12 cellular contexts compared by ENCODE assay signal in the genomic region with DNA sequence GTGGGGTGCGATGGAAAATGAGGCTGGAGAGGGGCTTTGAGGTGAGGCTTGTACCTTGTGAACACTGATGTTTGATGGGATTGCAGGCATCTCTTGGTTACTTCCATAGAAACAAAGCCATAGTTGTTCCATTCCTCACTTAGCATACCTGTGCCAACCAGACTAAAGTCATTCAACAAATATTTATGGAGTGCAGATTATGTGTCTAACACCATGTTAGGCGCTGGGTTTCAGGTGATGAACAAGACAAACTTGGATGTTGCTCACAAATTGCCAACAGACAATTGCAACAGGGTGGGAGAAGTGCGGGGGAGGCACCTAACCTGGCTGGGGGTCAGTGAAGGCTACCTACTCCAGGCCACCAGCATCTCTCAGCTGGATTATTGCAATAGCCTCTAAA. TPM values are rescaled to one million over a fixed set of nuclear protein-coding genes. Genes with fewer than 3 reads are reported as not detected.
DNase-seq lines count a peak whose midpoint lies in the region; ATAC-seq, FAIRE-seq and TF ChIP-seq lines count a peak whose summit lies in the region.
"Had no signal": no experiment of that assay in that cellular context is flagged by ENCODE, and none has a peak within 500 bp of the region (broad histone marks: within the 10 kb centered on the region; RNA-seq: fewer than 3 reads in every experiment).

No MANE protein-coding gene starts in this region.

- no peaks in the 10 kb centered on the region for H3K9me3 Mint-ChIP-seq in activated naive CD4-positive, alpha-beta T cell treated with anti-CD3 and anti-CD28 coated beads, Interleukin-2, amount 50 U/mL, for 24 hours
- no peaks in the 10 kb centered on the region for H3K9me3 Mint-ChIP-seq in activated T-helper 1 cell treated with anti-CD3 and anti-CD28 coated beads, Interleukin-12 subunit alpha, Interleukin-12 subunit beta, Interleukin-2, Interleukin-4 antibody, amounts not matched to agents 30 ng/mL and 10 ng/mL and 1 ng/mL, durations not matched to agents 14 hours and 24 hours and 36 hours

- no peaks in the 10 kb centered on the region for H3K27me3 Mint-ChIP-seq in activated naive CD4-positive, alpha-beta T cell treated with anti-CD3 and anti-CD28 coated beads, Interleukin-2, amount 50 U/mL, for 24 hours
- no peaks in the 10 kb centered on the region for H3K27me3 Mint-ChIP-seq in activated T-helper 1 cell treated with anti-CD3 and anti-CD28 coated beads, Interleukin-12 subunit alpha, Interleukin-12 subunit beta, Interleukin-2, Interleukin-4 antibody, amounts not matched to agents 30 ng/mL and 10 ng/mL and 1 ng/mL, durations not matched to agents 14 hours and 24 hours and 36 hours (ENCODE audit: insufficient read depth)

- no peak for TF ChIP-seq RAD21 in liver (IDR thresholded peaks at IDR 0.05)

- no peak for ATAC-seq in upper lobe of right lung
- no peak for ATAC-seq in HG03442 (IDR thresholded peaks at IDR 0.05; ENCODE audit: unreplicated experiment)
- ATAC-seq: left lung had no signal

- H3K36me3 ChIP-seq in liver (ENCODE audit: control insufficient read depth in 4 of 4, insufficient read depth in 3 of 4, low read depth in 1 of 4, low read length in 3 of 4) (no peaks in the 10 kb centered on the region), upper lobe of right lung (peaks cover 14% of the 10 kb centered on the region)

- FAIRE-seq in GM12892 (lab: Jason Lieb, UNC): no peak

- H3K27ac ChIP-seq in liver (ENCODE audit: low read depth in 1 of 2, low read length in 2 of 2): peak overlapping the region in 1 of 2 donors; percentile 68
- peak overlapping the region; percentile 3 for H3K27ac ChIP-seq in upper lobe of right lung

- H3K9me3 ChIP-seq in liver (ENCODE audit: control insufficient read depth in 4 of 4, low read length in 3 of 4): no peaks in the 10 kb centered on the region
- no peaks in the 10 kb centered on the region for H3K9me3 ChIP-seq in upper lobe of right lung
- H3K9me3 ChIP-seq: left lung, Peyer's patch had no signal

- 90% methylated on average over 3 of the region's 3 CpGs for WGBS in liver

- H3K27ac Mint-ChIP-seq in activated naive CD4-positive, alpha-beta T cell treated with anti-CD3 and anti-CD28 coated beads, Interleukin-2, amount 50 U/mL, for 24 hours: no peak overlapping the region
- no peak overlapping the region for H3K27ac Mint-ChIP-seq in activated T-helper 1 cell treated with anti-CD3 and anti-CD28 coated beads, Interleukin-12 subunit alpha, Interleukin-12 subunit beta, Interleukin-2, Interleukin-4 antibody, amounts not matched to agents 30 ng/mL and 10 ng/mL and 1 ng/mL, durations not matched to agents 14 hours and 24 hours and 36 hours

- TF ChIP-seq POLR2A in GM12892 (IDR thresholded peaks at IDR 0.05; ENCODE audit: low read depth, low read length): no peak

- intact Hi-C loops in activated T-helper 1 cell treated with anti-CD3 and anti-CD28 coated beads, Interleukin-12 subunit alpha, Interleukin-12 subunit beta, Interleukin-2, Interleukin-4 antibody, amounts not matched to agents 30 ng/mL and 10 ng/mL and 1 ng/mL, durations not matched to agents 14 hours and 24 hours and 36 hours (cut with micrococcal nuclease): loop anchor here (2.0 to 5.0 kb wide), 2 partner anchors 90 to 408 kb away; a partner anchor contains a TSS
- intact Hi-C loops in upper lobe of right lung (cut with DNase I): no loop called here

- H3K9ac ChIP-seq in liver (ENCODE audit: low read depth in 1 of 2, low read length in 2 of 2): peak overlapping the region in 1 of 2 donors; percentile 89

- H3K4me3 Mint-ChIP-seq in activated naive CD4-positive, alpha-beta T cell treated with anti-CD3 and anti-CD28 coated beads, Interleukin-2, amount 50 U/mL, for 24 hours: peak overlapping the region; percentile 95
- peak overlapping the region; percentile 95 for H3K4me3 Mint-ChIP-seq in activated T-helper 1 cell treated with anti-CD3 and anti-CD28 coated beads, Interleukin-12 subunit alpha, Interleukin-12 subunit beta, Interleukin-2, Interleukin-4 antibody, amounts not matched to agents 30 ng/mL and 10 ng/mL and 1 ng/mL, durations not matched to agents 14 hours and 24 hours and 36 hours

- H3K4me3 ChIP-seq in liver (ENCODE audit: low read depth in 1 of 3, low read length in 3 of 3) (peak overlapping the region in 2 of 3 donors; percentile 71 to 94), upper lobe of right lung (no peak overlapping the region)

- H3K4me1 ChIP-seq in liver (ENCODE audit: control insufficient read depth in 4 of 4, insufficient read depth in 4 of 4, low read length in 3 of 4) (peaks cover 0 to 58% (median 47%) of the 10 kb centered on the region in 4 donors), upper lobe of right lung (peaks cover 10% of the 10 kb centered on the region)

- H3K36me3 Mint-ChIP-seq in activated naive CD4-positive, alpha-beta T cell treated with anti-CD3 and anti-CD28 coated beads, Interleukin-2, amount 50 U/mL, for 24 hours: peaks cover 8% of the 10 kb centered on the region
- peaks cover 22% of the 10 kb centered on the region for H3K36me3 Mint-ChIP-seq in activated T-helper 1 cell treated with anti-CD3 and anti-CD28 coated beads, Interleukin-12 subunit alpha, Interleukin-12 subunit beta, Interleukin-2, Interleukin-4 antibody, amounts not matched to agents 30 ng/mL and 10 ng/mL and 1 ng/mL, durations not matched to agents 14 hours and 24 hours and 36 hours (ENCODE audit: low read depth)

- H3K27me3 ChIP-seq in liver (ENCODE audit: control insufficient read depth in 4 of 4, insufficient read depth in 4 of 4, low read length in 3 of 4) (no peaks in the 10 kb centered on the region), upper lobe of right lung (no peaks in the 10 kb centered on the region)
- H3K27me3 ChIP-seq: left lung, Peyer's patch had no signal

- no peak for DNase-seq in activated naive CD4-positive, alpha-beta T cell treated with anti-CD3 and anti-CD28 coated beads, Interleukin-2, amount 50 U/mL, for 16 hours
- no peak for DNase-seq in activated T-helper 1 cell treated with anti-CD3 and anti-CD28 coated beads, Interleukin-12 subunit alpha, Interleukin-12 subunit beta, Interleukin-2, Interleukin-4 antibody, amounts not matched to agents 30 ng/mL and 10 ng/mL and 1 ng/mL, durations not matched to agents 14 hours and 24 hours and 36 hours (ENCODE audit: low spot score)
- DNase-seq in upper lobe of right lung (no peak), GM12892 (ENCODE audit: insufficient read length) (no peak), SIG-M5 treated with dmso at 0.1 percent for 504 hours (lab: John Stamatoyannopoulos, UW; ENCODE audit: unreplicated experiment) (no peak)
- DNase-seq: AML-193, left lung, NCI-H2029, Peyer's patch had no signal

- TF ChIP-seq CTCF in liver (IDR thresholded peaks at IDR 0.05; ENCODE audit: low read depth, low read length, missing input control) (no peak), upper lobe of right lung (IDR thresholded peaks at IDR 0.05) (no peak)

- H3K4me1 Mint-ChIP-seq in activated naive CD4-positive, alpha-beta T cell treated with anti-CD3 and anti-CD28 coated beads, Interleukin-2, amount 50 U/mL, for 24 hours: peaks cover 29% of the 10 kb centered on the region
- H3K4me1 Mint-ChIP-seq in activated T-helper 1 cell treated with anti-CD3 and anti-CD28 coated beads, Interleukin-12 subunit alpha, Interleukin-12 subunit beta, Interleukin-2, Interleukin-4 antibody, amounts not matched to agents 30 ng/mL and 10 ng/mL and 1 ng/mL, durations not matched to agents 14 hours and 24 hours and 36 hours (ENCODE audit: low read depth): peaks cover 25% of the 10 kb centered on the region

TF ChIP-seq in liver, 16 proteins besides CTCF, POLR2A, EP300 and RAD21:
- TF ChIP-seq FOXA1 (IDR thresholded peaks at IDR 0.05): no peak
- TF ChIP-seq RXRA (IDR thresholded peaks at IDR 0.05): no peak
- TF ChIP-seq, protein P1, sequence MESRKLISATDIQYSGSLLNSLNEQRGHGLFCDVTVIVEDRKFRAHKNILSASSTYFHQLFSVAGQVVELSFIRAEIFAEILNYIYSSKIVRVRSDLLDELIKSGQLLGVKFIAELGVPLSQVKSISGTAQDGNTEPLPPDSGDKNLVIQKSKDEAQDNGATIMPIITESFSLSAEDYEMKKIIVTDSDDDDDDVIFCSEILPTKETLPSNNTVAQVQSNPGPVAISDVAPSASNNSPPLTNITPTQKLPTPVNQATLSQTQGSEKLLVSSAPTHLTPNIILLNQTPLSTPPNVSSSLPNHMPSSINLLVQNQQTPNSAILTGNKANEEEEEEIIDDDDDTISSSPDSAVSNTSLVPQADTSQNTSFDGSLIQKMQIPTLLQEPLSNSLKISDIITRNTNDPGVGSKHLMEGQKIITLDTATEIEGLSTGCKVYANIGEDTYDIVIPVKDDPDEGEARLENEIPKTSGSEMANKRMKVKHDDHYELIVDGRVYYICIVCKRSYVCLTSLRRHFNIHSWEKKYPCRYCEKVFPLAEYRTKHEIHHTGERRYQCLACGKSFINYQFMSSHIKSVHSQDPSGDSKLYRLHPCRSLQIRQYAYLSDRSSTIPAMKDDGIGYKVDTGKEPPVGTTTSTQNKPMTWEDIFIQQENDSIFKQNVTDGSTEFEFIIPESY (IDR thresholded peaks at IDR 0.05): no peak

RNA-seq across cellular contexts. Expression of a gene that starts 1.5 kb away (rescaled TPM):
- total RNA-seq in activated T-helper 1 cell treated with anti-CD3 and anti-CD28 coated beads, Interleukin-12 subunit alpha, Interleukin-12 subunit beta, Interleukin-2, Interleukin-4 antibody, amounts not matched to agents 30 ng/mL and 10 ng/mL and 1 ng/mL, durations not matched to agents 14 hours and 24 hours and 36 hours: 22.9 and 24.7 TPM in 2 replicates
- total RNA-seq in liver: 10 to 100 TPM; 17.3 to 39.7 TPM
- polyA plus RNA-seq in liver: 10 to 100 TPM; 11.6 to 17.9 TPM
- total RNA-seq in upper lobe of right lung: 8.0 TPM
- 9.3 TPM for polyA plus RNA-seq in GM12892 (2012; ENCODE audit: missing spikeins)

RNA-seq across cellular contexts. Expression of a gene that starts 44.7 kb away (rescaled TPM):
- 51.3 and 54.6 TPM in 2 replicates for total RNA-seq in activated T-helper 1 cell treated with anti-CD3 and anti-CD28 coated beads, Interleukin-12 subunit alpha, Interleukin-12 subunit beta, Interleukin-2, Interleukin-4 antibody, amounts not matched to agents 30 ng/mL and 10 ng/mL and 1 ng/mL, durations not matched to agents 14 hours and 24 hours and 36 hours
- total RNA-seq in liver (10 to 100 TPM; 51.1 to 65.4 TPM), upper lobe of right lung (143 TPM)
- polyA plus RNA-seq in liver: 10 to 100 TPM; 51.5 to 70.0 TPM
- 27.9 TPM for polyA plus RNA-seq in GM12892 (2012; ENCODE audit: missing spikeins)
